In the genomic region with DNA sequence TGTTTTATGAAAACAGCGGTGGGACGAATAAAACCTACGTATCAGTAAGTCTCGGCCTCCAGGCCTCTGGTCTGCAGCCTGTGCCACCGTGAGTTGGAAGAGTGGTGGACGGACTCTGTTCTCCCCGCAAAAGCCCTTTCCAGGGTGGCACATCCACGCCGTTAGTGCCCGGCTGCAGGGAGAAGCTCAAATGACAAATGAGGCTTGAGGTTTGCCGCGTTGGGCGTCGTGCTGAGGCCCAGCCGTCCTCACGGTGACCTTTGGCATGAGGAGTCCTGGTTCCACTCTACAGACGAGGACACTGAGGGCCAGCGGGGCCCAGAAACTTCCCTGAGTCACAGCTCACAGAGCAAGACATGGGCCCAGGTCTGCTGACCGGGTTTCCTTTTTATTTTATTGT, we compare ENCODE assay signal across 8 cellular contexts. TPM values are rescaled to one million over a fixed set of nuclear protein-coding genes. Genes with fewer than 3 reads are reported as not detected.
"Had no signal": no experiment of that assay in that cellular context is flagged by ENCODE, and none has a peak within 500 bp of the region (broad histone marks: within the 10 kb centered on the region; RNA-seq: fewer than 3 reads in every experiment).

No MANE protein-coding gene starts in this region.

- H3K4me3 ChIP-seq: K562 had no signal

- FAIRE-seq: HTR-8/SVneo, K562 had no signal

- ATAC-seq: K562 had no signal

- H3K27ac ChIP-seq: HL-60 had no signal

- DNase-seq: IMR-90, KBM-7 had no signal

RNA-seq across cellular contexts. Expression of a gene that starts 40.2 kb away (rescaled TPM):
- total RNA-seq: HT-29, HT1080, IMR-90, K562 had no signal
- polyA plus RNA-seq: IgD-negative memory B cell had no signal
